25 cellular contexts compared by ENCODE assay signal in the genomic region with DNA sequence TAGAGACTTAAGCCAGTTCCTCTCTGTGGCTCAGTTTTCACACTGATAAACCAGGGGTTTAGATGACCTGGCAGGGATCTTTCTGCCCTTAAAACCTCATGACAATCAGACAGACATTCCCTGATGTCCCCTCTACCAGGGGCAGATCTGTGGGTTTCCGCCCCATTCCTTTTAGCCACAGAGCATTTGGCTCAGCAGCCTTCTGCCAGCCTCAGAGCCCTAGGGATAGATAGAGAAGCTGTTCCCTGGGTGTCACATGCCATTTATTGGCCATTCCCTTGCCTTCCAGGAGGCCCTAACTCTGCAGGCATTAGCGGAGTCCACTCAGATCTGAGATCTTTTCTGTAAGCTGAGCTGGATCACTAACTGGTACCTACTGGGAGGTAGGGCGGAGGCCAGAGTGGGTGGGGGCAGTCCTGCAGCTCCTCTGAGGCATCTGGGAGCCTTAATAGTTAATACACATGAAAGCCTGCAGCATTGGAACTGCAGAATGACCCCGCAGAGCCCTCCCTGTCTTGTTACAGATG.
"Had no signal": no experiment of that assay in that cellular context is flagged by ENCODE, and none has a peak within 500 bp of the region (broad histone marks: within the 10 kb centered on the region; RNA-seq: fewer than 3 reads in every experiment).

No MANE protein-coding gene starts in this region.

- DNase-seq: activated CD4-positive, alpha-beta T cell treated with anti-CD3 and anti-CD28 coated beads for 48 hours; activated CD4-positive, alpha-beta T cell treated with anti-CD3 and anti-CD28 coated beads, Interleukin-2, amount 50 U/mL, for 48 hours; activated CD8-positive, alpha-beta memory T cell treated with anti-CD3 and anti-CD28 coated beads for 24 hours; activated effector memory CD4-positive, alpha-beta T cell treated with Interleukin-2 at 50 U/mL for 16 hours; activated naive CD4-positive, alpha-beta T cell treated with Interleukin-2 at 50 U/mL for 16 hours; adrenal gland; brain microvascular endothelial cell; caudate nucleus; cortex of kidney; foreskin fibroblast; mammary epithelial cell; naive B cell; nephron progenitor cell; ovary; stimulated activated CD4-positive, alpha-beta T cell treated with anti-CD3 and anti-CD28 coated beads, Interleukin-15, amount 100 ng/mL, for 24 hours; stimulated activated CD4-positive, alpha-beta T cell treated with anti-CD3 and anti-CD28 coated beads, Interleukin-2, amount 100 ng/mL, for 24 hours; stimulated activated naive B cell treated with anti-CD40 and anti-IgM and Interleukin-4, amounts not matched to agents 10 μg/mL and 1 μg/mL and 100 μg/mL, for 72 hours; stomach; thyroid gland; upper lobe of right lung had no signal

- H3K27ac ChIP-seq: adrenal gland, brain microvascular endothelial cell, stomach, upper lobe of right lung, VCaP had no signal

- H3K9me3 ChIP-seq: adrenal gland, ovary, stomach, thyroid gland, upper lobe of right lung had no signal

- H3K4me3 ChIP-seq: adrenal gland, ovary, smooth muscle cell, stomach, thyroid gland, upper lobe of right lung had no signal

- FAIRE-seq: astrocyte, endothelial cell of umbilical vein, TTC549 had no signal

- ATAC-seq: stimulated activated naive B cell treated with anti-CD40 and anti-IgM and Interleukin-4, amounts not matched to agents 10 μg/mL and 1 μg/mL and 100 μg/mL, for 72 hours had no signal

- H3K27me3 ChIP-seq: adrenal gland, brain microvascular endothelial cell, ovary, stomach, thyroid gland, upper lobe of right lung had no signal

- H3K36me3 ChIP-seq: ovary had no signal
